Comparison of ENCODE assay signal across 25 cellular contexts in the genomic region with DNA sequence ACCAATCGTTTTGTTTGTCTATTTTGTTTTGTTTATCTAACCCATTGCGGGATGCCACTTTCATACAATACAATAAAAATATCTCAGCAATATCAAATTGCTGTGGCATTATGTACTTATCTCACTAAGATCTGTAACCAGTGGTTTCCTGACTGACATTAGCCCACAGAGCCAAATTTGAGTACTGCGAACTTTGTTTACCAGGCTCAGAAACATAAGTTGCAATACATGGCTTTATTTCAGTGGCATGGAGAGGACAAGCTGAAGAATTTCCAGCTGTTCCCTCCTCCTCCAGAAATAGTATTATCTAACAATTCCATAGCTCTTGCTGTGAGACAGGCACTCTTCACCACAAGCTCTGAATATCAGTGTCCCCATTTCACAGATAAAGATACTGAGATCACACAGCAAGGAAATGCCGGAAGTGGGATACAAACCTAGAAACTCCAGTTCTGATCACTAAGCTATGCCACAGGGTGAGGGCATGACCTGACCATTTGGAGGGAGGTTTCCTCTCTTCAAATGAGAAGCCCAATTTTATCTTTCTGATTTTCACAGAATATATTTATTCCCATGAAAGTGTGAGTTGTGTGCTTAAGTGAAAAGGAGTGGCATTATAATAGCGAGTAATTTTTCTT.
A peak's percentile ranks its signal among the peaks of the same experiment; 100 is the strongest.
DNase-seq lines count a peak whose midpoint lies in the region; ATAC-seq and TF ChIP-seq lines count a peak whose summit lies in the region.
"Had no signal": no experiment of that assay in that cellular context is flagged by ENCODE, and none has a peak within 500 bp of the region (broad histone marks: within the 10 kb centered on the region; RNA-seq: fewer than 3 reads in every experiment).

No MANE protein-coding gene starts in this region.

- H3K27ac ChIP-seq in CD8-positive, alpha-beta T cell (ENCODE audit: low read depth, low read length) = no peak overlapping the region
- H3K27ac ChIP-seq in WERI-Rb-1 = no peak overlapping the region
- H3K27ac ChIP-seq: breast epithelium, GM23248, tibial artery had no signal

- no peaks in the 10 kb centered on the region for H3K27me3 ChIP-seq in CD8-positive, alpha-beta T cell (ENCODE audit: insufficient read depth, low read length)
- no peaks in the 10 kb centered on the region for H3K27me3 ChIP-seq in WERI-Rb-1 (ENCODE audit: insufficient read depth, low read depth, severe bottlenecking)
- H3K27me3 ChIP-seq: breast epithelium, tibial artery had no signal

- DNase-seq in activated CD4-positive, alpha-beta T cell treated with anti-CD3 and anti-CD28 coated beads, Interleukin-2, amount 10 ng/mL, durations not matched to agents 24 days and 14 days = peak; percentile 62
- no peak for DNase-seq in activated CD4-positive, alpha-beta T cell treated with anti-CD3 and anti-CD28 coated beads for 1 hour
- no peak for DNase-seq in CD8-positive, alpha-beta T cell
- DNase-seq in activated CD8-positive, alpha-beta T cell treated with anti-CD3 and anti-CD28 coated beads, Interleukin-2, amount 10 ng/mL, durations not matched to agents 7 days and 5 days = no peak
- DNase-seq in myocyte (ENCODE audit: low read depth) = peak; percentile 64
- no peak for DNase-seq in COLO829 (ENCODE audit: low spot score)
- no peak for DNase-seq in SW 1271 (lab: John Stamatoyannopoulos, UW)
- no peak for DNase-seq in WERI-Rb-1
- DNase-seq: 8988T; activated CD4-positive, alpha-beta T cell treated with anti-CD3 and anti-CD28 coated beads for 4 hours; Caco-2; Karpas-422; kidney glomerular epithelial cell; NCI-H1048; NCI-H2029 treated with DMSO at 0.1 percent for 48 hours; NCI-H345; NCI-H774; occipital lobe; Right ventricle myocardium superior; stimulated activated CD4-positive, alpha-beta T cell treated with anti-CD3 and anti-CD28 coated beads, Interleukin-2, amount 100 ng/mL, for 48 hours; stimulated activated naive CD8-positive, alpha-beta T cell treated with anti-CD3 and anti-CD28 coated beads, Interleukin-15, amount 100 ng/mL, for 72 hours; tibial artery had no signal

- H3K9me3 Mint-ChIP-seq in activated CD4-positive, alpha-beta T cell treated with anti-CD3 and anti-CD28 coated beads, Interleukin-2, amount 10 ng/mL, durations not matched to agents 24 days and 14 days = peaks cover 12% of the 10 kb centered on the region
- no peaks in the 10 kb centered on the region for H3K9me3 Mint-ChIP-seq in CD8-positive, alpha-beta T cell
- no peaks in the 10 kb centered on the region for H3K9me3 Mint-ChIP-seq in activated CD8-positive, alpha-beta T cell treated with anti-CD3 and anti-CD28 coated beads, Interleukin-2, amount 10 ng/mL, durations not matched to agents 7 days and 5 days (ENCODE audit: insufficient read depth)

- ATAC-seq in CD8-positive, alpha-beta T cell = peak; percentile 55
- ATAC-seq in activated CD8-positive, alpha-beta T cell treated with anti-CD3 and anti-CD28 coated beads, Interleukin-2, amount 10 ng/mL, durations not matched to agents 7 days and 5 days = no peak

- peak overlapping the region; percentile 52 for H3K27ac Mint-ChIP-seq in activated CD4-positive, alpha-beta T cell treated with anti-CD3 and anti-CD28 coated beads, Interleukin-2, amount 10 ng/mL, durations not matched to agents 24 days and 14 days
- H3K27ac Mint-ChIP-seq in CD8-positive, alpha-beta T cell = peak overlapping the region; percentile 10
- H3K27ac Mint-ChIP-seq in activated CD8-positive, alpha-beta T cell treated with anti-CD3 and anti-CD28 coated beads, Interleukin-2, amount 10 ng/mL, durations not matched to agents 7 days and 5 days = peak overlapping the region; percentile 43

- H3K4me3 ChIP-seq in CD8-positive, alpha-beta T cell (ENCODE audit: low read depth, low read length) = no peak overlapping the region
- H3K4me3 ChIP-seq in WERI-Rb-1 (ENCODE audit: low read depth, low read length) = no peak overlapping the region
- H3K4me3 ChIP-seq: breast epithelium, GM23248, lung, tibial artery had no signal

- CTCF ChIA-PET in CD8-positive, alpha-beta T cell (lab: Charles Lee) = no interaction called here
- CTCF ChIA-PET in activated CD8-positive, alpha-beta T cell treated with anti-CD3 and anti-CD28 coated beads, Interleukin-2, amount 10 ng/mL, durations not matched to agents 7 days and 5 days (lab: Charles Lee) = no interaction called here

- intact Hi-C loops in activated CD4-positive, alpha-beta T cell treated with anti-CD3 and anti-CD28 coated beads, Interleukin-2, amount 10 ng/mL, durations not matched to agents 24 days and 14 days (cut with micrococcal nuclease) = loop anchor here (10.0 kb wide), 1 partner anchor 726 kb away; no protein-coding TSS in a partner anchor
- intact Hi-C loops in CD8-positive, alpha-beta T cell (cut with DNase I, micrococcal nuclease) = loop anchor here in 1 of 2 experiments (10.0 kb wide), 2 partner anchors 164 to 474 kb away; a partner anchor contains a TSS

- no peak overlapping the region for H3K4me3 Mint-ChIP-seq in activated CD4-positive, alpha-beta T cell treated with anti-CD3 and anti-CD28 coated beads, Interleukin-2, amount 10 ng/mL, durations not matched to agents 24 days and 14 days
- H3K4me3 Mint-ChIP-seq in CD8-positive, alpha-beta T cell = peak overlapping the region; percentile 38
- peak overlapping the region; percentile 18 for H3K4me3 Mint-ChIP-seq in activated CD8-positive, alpha-beta T cell treated with anti-CD3 and anti-CD28 coated beads, Interleukin-2, amount 10 ng/mL, durations not matched to agents 7 days and 5 days

- TF ChIP-seq CTCF in CD8-positive, alpha-beta T cell (IDR thresholded peaks at IDR 0.05) = no peak
- no peak for TF ChIP-seq CTCF in WERI-Rb-1 (IDR thresholded peaks at IDR 0.05; ENCODE audit: low read depth, low read length)

- no peaks in the 10 kb centered on the region for H3K27me3 Mint-ChIP-seq in activated CD4-positive, alpha-beta T cell treated with anti-CD3 and anti-CD28 coated beads, Interleukin-2, amount 10 ng/mL, durations not matched to agents 24 days and 14 days
- H3K27me3 Mint-ChIP-seq in CD8-positive, alpha-beta T cell (ENCODE audit: low read depth) = no peaks in the 10 kb centered on the region
- no peaks in the 10 kb centered on the region for H3K27me3 Mint-ChIP-seq in activated CD8-positive, alpha-beta T cell treated with anti-CD3 and anti-CD28 coated beads, Interleukin-2, amount 10 ng/mL, durations not matched to agents 7 days and 5 days (ENCODE audit: low read depth)
- H3K27me3 Mint-ChIP-seq: stimulated activated naive CD8-positive, alpha-beta T cell treated with anti-CD3 and anti-CD28 coated beads, Interleukin-15, amount 100 ng/mL, for 72 hours had no signal

- no peaks in the 10 kb centered on the region for H3K36me3 ChIP-seq in CD8-positive, alpha-beta T cell (ENCODE audit: insufficient read depth, low read length)
- H3K36me3 ChIP-seq in WERI-Rb-1 = no peaks in the 10 kb centered on the region
- H3K36me3 ChIP-seq: breast epithelium, tibial artery had no signal

- POLR2A ChIA-PET in CD8-positive, alpha-beta T cell (lab: Charles Lee) = interaction anchor here (0.7 to 1.0 kb wide), 3 partner anchors 8 to 469 kb away, joined by 3 to 4 read pairs (median 4); no protein-coding TSS in a partner anchor
- POLR2A ChIA-PET in activated CD8-positive, alpha-beta T cell treated with anti-CD3 and anti-CD28 coated beads, Interleukin-2, amount 10 ng/mL, durations not matched to agents 7 days and 5 days (lab: Charles Lee) = no interaction called here

- H3K4me1 Mint-ChIP-seq in activated CD4-positive, alpha-beta T cell treated with anti-CD3 and anti-CD28 coated beads, Interleukin-2, amount 10 ng/mL, durations not matched to agents 24 days and 14 days = peaks cover 48% of the 10 kb centered on the region
- peaks cover 50% of the 10 kb centered on the region for H3K4me1 Mint-ChIP-seq in CD8-positive, alpha-beta T cell (ENCODE audit: low read depth)
- H3K4me1 Mint-ChIP-seq in activated CD8-positive, alpha-beta T cell treated with anti-CD3 and anti-CD28 coated beads, Interleukin-2, amount 10 ng/mL, durations not matched to agents 7 days and 5 days (ENCODE audit: low read depth) = peaks cover 46% of the 10 kb centered on the region

- H3K4me1 ChIP-seq in CD8-positive, alpha-beta T cell (ENCODE audit: insufficient read depth, low read length) = peaks cover 27% of the 10 kb centered on the region
- H3K4me1 ChIP-seq: breast epithelium, Caco-2, tibial artery had no signal

- H3K9me3 ChIP-seq in CD8-positive, alpha-beta T cell (ENCODE audit: low read length) = no peaks in the 10 kb centered on the region
- no peaks in the 10 kb centered on the region for H3K9me3 ChIP-seq in WERI-Rb-1 (ENCODE audit: severe bottlenecking)
- H3K9me3 ChIP-seq: breast epithelium, Caco-2, tibial artery had no signal

- peaks cover 5% of the 10 kb centered on the region for H3K36me3 Mint-ChIP-seq in activated CD4-positive, alpha-beta T cell treated with anti-CD3 and anti-CD28 coated beads, Interleukin-2, amount 10 ng/mL, durations not matched to agents 24 days and 14 days (ENCODE audit: low read depth)
- no peaks in the 10 kb centered on the region for H3K36me3 Mint-ChIP-seq in CD8-positive, alpha-beta T cell
- peaks cover 9% of the 10 kb centered on the region for H3K36me3 Mint-ChIP-seq in activated CD8-positive, alpha-beta T cell treated with anti-CD3 and anti-CD28 coated beads, Interleukin-2, amount 10 ng/mL, durations not matched to agents 7 days and 5 days (ENCODE audit: low read depth)

Comparison
In these comparisons a context has a peak if more than half of its experiments do, and no peak if none do; other contexts are left out.
1. DNase-seq: peak in activated CD4-positive, alpha-beta T cell treated with anti-CD3 and anti-CD28 coated beads, Interleukin-2, amount 10 ng/mL, durations not matched to agents 24 days and 14 days (single experiment) and myocyte (single experiment); none in activated CD4-positive, alpha-beta T cell treated with anti-CD3 and anti-CD28 coated beads for 1 hour (single experiment), CD8-positive, alpha-beta T cell (0 of 7), activated CD8-positive, alpha-beta T cell treated with anti-CD3 and anti-CD28 coated beads, Interleukin-2, amount 10 ng/mL, durations not matched to agents 7 days and 5 days (single experiment), COLO829 (single experiment), SW 1271 (0 of 2) and WERI-Rb-1 (single experiment).
2. Peak in every context shown above with its lines, with median percentiles within 50 percentile points of each other: H3K27ac Mint-ChIP-seq.